32 cellular contexts compared by ENCODE assay signal in genomic region chr1:97307151-97307550, GRCh38.
"Had no signal": no experiment of that assay in that cellular context is flagged by ENCODE, and none has a peak within 500 bp of the region (broad histone marks: within the 10 kb centered on the region; RNA-seq: fewer than 3 reads in every experiment).

No MANE protein-coding gene starts in this region.

- H3K27ac ChIP-seq: breast epithelium, cardiac muscle cell, colonic mucosa, epithelial cell of prostate, esophagus squamous epithelium, foreskin keratinocyte, gastrocnemius medialis, heart left ventricle had no signal

- H3K9me3 ChIP-seq: breast epithelium, colonic mucosa, esophagus squamous epithelium, gastrocnemius medialis, heart left ventricle had no signal

- H3K27me3 ChIP-seq: breast epithelium, cardiac muscle cell, colonic mucosa, esophagus squamous epithelium, gastrocnemius medialis, heart left ventricle had no signal

- ATAC-seq: activated naive CD4-positive, alpha-beta T cell treated with anti-CD3 and anti-CD28 coated beads, Interleukin-2, amount 50 U/mL, for 72 hours; activated T-cell treated with anti-CD3 and anti-CD28 coated beads, Interleukin-2, amount 50 U/mL, for 72 hours; foreskin keratinocyte; gastrocnemius medialis; heart left ventricle had no signal

- H3K4me1 ChIP-seq: breast epithelium, colonic mucosa, foreskin keratinocyte, heart left ventricle had no signal

- DNase-seq: activated CD4-positive, alpha-beta memory T cell treated with anti-CD3 and anti-CD28 coated beads, Interleukin-2, amount 10 ng/mL, durations not matched to agents 7 days and 5 days; activated CD4-positive, alpha-beta T cell treated with anti-CD3 and anti-CD28 coated beads for 1 hour; activated CD4-positive, alpha-beta T cell treated with anti-CD3 and anti-CD28 coated beads for 4 hours; activated CD4-positive, alpha-beta T cell treated with anti-CD3 and anti-CD28 coated beads, Interleukin-2, amount 10 ng/mL, durations not matched to agents 7 days and 5 days; activated CD4-positive, alpha-beta T cell treated with anti-CD3 and anti-CD28 coated beads, Interleukin-2, amount 50 U/mL, for 4 hours; activated CD4-positive, CD25-positive, alpha-beta regulatory T cell; activated CD8-positive, alpha-beta memory T cell treated with anti-CD3 and anti-CD28 coated beads, Interleukin-2, amount 50 U/mL, for 48 hours; activated gamma-delta T cell; activated naive CD4-positive, alpha-beta T cell; activated naive CD4-positive, alpha-beta T cell treated with anti-CD3 and anti-CD28 coated beads, Interleukin-2, amount 10 ng/mL, durations not matched to agents 7 days and 5 days; activated naive CD8-positive, alpha-beta T cell treated with anti-CD3 and anti-CD28 coated beads, Interleukin-2, amount 10 ng/mL, durations not matched to agents 7 days and 5 days; activated T-cell treated with anti-CD3 and anti-CD28 coated beads for 4 hours; activated T-cell treated with anti-CD3 and anti-CD28 coated beads, Interleukin-2, amount 50 U/mL, for 24 hours; activated T-cell treated with anti-CD3 and anti-CD28 coated beads, Interleukin-2, amount 50 U/mL, for 72 hours; amygdala; aorta; central memory CD4-positive, alpha-beta T cell; cerebellar nuclear complex; colonic mucosa; effector CD8-positive, alpha-beta T cell; esophagus squamous epithelium; foreskin keratinocyte; gastrocnemius medialis; glutamatergic neuron; heart left ventricle; T-helper 2 cell had no signal

- H3K36me3 ChIP-seq: breast epithelium, cardiac muscle cell, colonic mucosa, esophagus squamous epithelium, gastrocnemius medialis had no signal

- H3K4me3 ChIP-seq: breast epithelium, cardiac muscle cell, colonic mucosa, esophagus squamous epithelium, gastrocnemius medialis, heart left ventricle had no signal

- FAIRE-seq: endometrium, endothelial cell of umbilical vein had no signal
